ENCODE assay signal across 19 cellular contexts in the genomic region with DNA sequence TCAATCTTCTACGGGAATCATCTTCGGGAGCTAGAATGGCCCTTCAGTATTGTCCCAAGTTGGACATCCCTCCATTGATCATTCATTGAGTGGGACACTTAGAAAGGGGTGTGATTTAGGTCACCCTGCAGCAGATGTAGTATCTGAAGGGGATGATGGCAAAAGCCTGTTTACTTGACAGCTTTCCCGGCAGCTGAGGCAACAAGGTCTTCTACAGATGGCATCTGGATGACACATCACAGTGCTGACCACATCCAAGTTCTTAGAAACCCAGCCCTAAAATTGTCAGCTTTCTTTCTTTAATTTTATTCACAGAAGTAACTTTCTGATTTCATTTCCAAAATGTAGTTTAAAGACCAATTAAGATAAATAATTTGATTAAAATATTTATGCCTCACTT.
DNase-seq lines count a peak whose midpoint lies in the region; TF ChIP-seq lines count a peak whose summit lies in the region.
"Had no signal": no experiment of that assay in that cellular context is flagged by ENCODE, and none has a peak within 500 bp of the region (broad histone marks: within the 10 kb centered on the region; RNA-seq: fewer than 3 reads in every experiment).

No MANE protein-coding gene starts in this region.

- no peak overlapping the region for H3K27ac Mint-ChIP-seq in Calu3 (ENCODE audit: unreplicated experiment)
- H3K27ac Mint-ChIP-seq: CD8-positive, alpha-beta memory T cell had no signal

- no peak overlapping the region for H3K4me3 ChIP-seq in skeletal muscle tissue (ENCODE audit: low read length in 3 of 3)
- H3K4me3 ChIP-seq in left ventricle myocardium inferior: no peak overlapping the region
- H3K4me3 ChIP-seq: K562 had no signal

- TF ChIP-seq CTCF in Calu3 (IDR thresholded peaks at IDR 0.05; ENCODE audit: unreplicated experiment) (no peak), left ventricle myocardium inferior (IDR thresholded peaks at IDR 0.05; ENCODE audit: borderline replicate concordance) (no peak)

- H3K27me3 Mint-ChIP-seq in Calu3 (ENCODE audit: unreplicated experiment): no peaks in the 10 kb centered on the region
- H3K27me3 Mint-ChIP-seq: CD8-positive, alpha-beta memory T cell had no signal

- BruUV-seq in Calu3 (replicated peaks; lab: Mats Ljungman, UMichigan): no TSS peak

- intact Hi-C loops in Calu3 (cut with micrococcal nuclease; ENCODE audit: unreplicated experiment): no loop called here
- intact Hi-C loops in left ventricle myocardium inferior (cut with micrococcal nuclease): no loop called here

- H3K36me3 Mint-ChIP-seq in Calu3 (ENCODE audit: insufficient read depth, unreplicated experiment): no peaks in the 10 kb centered on the region
- H3K36me3 Mint-ChIP-seq: CD8-positive, alpha-beta memory T cell had no signal

- peaks cover 9% of the 10 kb centered on the region for H3K9me3 Mint-ChIP-seq in Calu3 (ENCODE audit: low read depth, unreplicated experiment)

- no peak overlapping the region for H3K4me3 Mint-ChIP-seq in Calu3 (ENCODE audit: low read depth, unreplicated experiment)
- H3K4me3 Mint-ChIP-seq: CD8-positive, alpha-beta memory T cell had no signal

- H3K36me3 ChIP-seq in skeletal muscle tissue (ENCODE audit: control insufficient read depth in 3 of 3, insufficient read depth in 3 of 3, low read length in 3 of 3) (no peaks in the 10 kb centered on the region), left ventricle myocardium inferior (no peaks in the 10 kb centered on the region)

- H3K4me1 Mint-ChIP-seq in Calu3 (ENCODE audit: low read depth, unreplicated experiment): no peaks in the 10 kb centered on the region
- H3K4me1 Mint-ChIP-seq: CD8-positive, alpha-beta memory T cell had no signal

- no peaks in the 10 kb centered on the region for H3K9me3 ChIP-seq in skeletal muscle tissue (ENCODE audit: control insufficient read depth in 3 of 3, low read length in 3 of 3)
- H3K9me3 ChIP-seq in left ventricle myocardium inferior (replicated peaks): no peaks in the 10 kb centered on the region

- no peak overlapping the region for H3K9ac ChIP-seq in skeletal muscle tissue (ENCODE audit: low read depth in 1 of 3, low read length in 3 of 3)

- CTCF ChIA-PET in Calu3 (lab: Charles Lee): no interaction called here

- peaks cover 0 to 13% (median 0%) of the 10 kb centered on the region in 3 donors for H3K4me1 ChIP-seq in skeletal muscle tissue (ENCODE audit: control insufficient read depth in 3 of 3, insufficient read depth in 3 of 3, low read length in 3 of 3)
- no peaks in the 10 kb centered on the region for H3K4me1 ChIP-seq in left ventricle myocardium inferior

- DNase-seq in H4 (ENCODE audit: low spot score) (peak; percentile 6), NCI-H510A (lab: John Stamatoyannopoulos, UW) (peak; percentile 27), SHP77 treated with DMSO at 0.1 percent for 48 hours (lab: John Stamatoyannopoulos, UW) (peak; percentile 75), Calu3 (no peak), NCI-H1092 treated with DMSO at 0.1 percent for 48 hours (lab: John Stamatoyannopoulos, UW) (no peak), left ventricle myocardium inferior (no peak)
- DNase-seq: ACHN; C1 segment of cervical spinal cord; CD8-positive, alpha-beta memory T cell; DND-41; HCEC 1CT; NCI-H1417; NCI-H187 treated with DMSO at 0.1 percent for 48 hours; NCI-H226; NCI-H526; PC-3; SW 1271 had no signal

- no peaks in the 10 kb centered on the region for H3K27me3 ChIP-seq in skeletal muscle tissue (ENCODE audit: control insufficient read depth in 3 of 3, insufficient read depth in 3 of 3, low read length in 3 of 3)
- no peaks in the 10 kb centered on the region for H3K27me3 ChIP-seq in left ventricle myocardium inferior (ENCODE audit: low read depth)

- H3K27ac ChIP-seq in skeletal muscle tissue (ENCODE audit: low read depth, low read length): peak overlapping the region; percentile 77
- no peak overlapping the region for H3K27ac ChIP-seq in left ventricle myocardium inferior (replicated peaks)

Comparison
In these comparisons a context has a peak if more than half of its experiments do, and no peak if none do; other contexts are left out.
1. DNase-seq: peak in H4 (single experiment), NCI-H510A (single experiment) and SHP77 treated with DMSO at 0.1 percent for 48 hours (single experiment); none in Calu3 (single experiment), NCI-H1092 treated with DMSO at 0.1 percent for 48 hours (single experiment) and left ventricle myocardium inferior (single experiment).